In genomic region chr11:95913830-95914229, GRCh38 we compare ENCODE assay signal across 27 cellular contexts. TPM values are rescaled to one million over a fixed set of nuclear protein-coding genes. Genes with fewer than 3 reads are reported as not detected.
DNase-seq lines count a peak whose midpoint lies in the region; ATAC-seq and TF ChIP-seq lines count a peak whose summit lies in the region.
"Had no signal": no experiment of that assay in that cellular context is flagged by ENCODE, and none has a peak within 500 bp of the region (broad histone marks: within the 10 kb centered on the region; RNA-seq: fewer than 3 reads in every experiment).

No MANE protein-coding gene starts in this region.

- ATAC-seq in thoracic aorta (ENCODE audit: insufficient number of reproducible peaks, low FRiP score, low read depth), result no peak
- ATAC-seq: GM23338; stimulated activated effector memory CD8-positive, alpha-beta T cell treated with anti-CD3 and anti-CD28 coated beads, Interleukin-12 subunit alpha, Interleukin-12 subunit beta, amount 100 ng/mL, for 72 hours had no signal

- peaks cover 5% of the 10 kb centered on the region for H3K36me3 Mint-ChIP-seq in activated CD4-positive, alpha-beta T cell treated with anti-CD3 and anti-CD28 coated beads, Interleukin-2, amount 10 ng/mL, durations not matched to agents 24 days and 14 days (ENCODE audit: low read depth)
- no peaks in the 10 kb centered on the region for H3K36me3 Mint-ChIP-seq in activated CD4-positive, alpha-beta T cell treated with anti-CD3 and anti-CD28 coated beads, Interleukin-2, amount 10 ng/mL, durations not matched to agents 7 days and 5 days (ENCODE audit: low read depth)
- peaks cover 1 to 9% of the 10 kb centered on the region in 2 donors for H3K36me3 Mint-ChIP-seq in CD4-positive, alpha-beta memory T cell
- H3K36me3 Mint-ChIP-seq: CD4-positive, CD25-positive, alpha-beta regulatory T cell had no signal

- no peak for TF ChIP-seq CTCF in thoracic aorta (IDR thresholded peaks at IDR 0.05)

- POLR2A ChIA-PET in activated CD4-positive, alpha-beta T cell treated with anti-CD3 and anti-CD28 coated beads, Interleukin-2, amount 10 ng/mL, durations not matched to agents 7 days and 5 days (lab: Charles Lee), result no interaction called here
- POLR2A ChIA-PET in CD4-positive, alpha-beta memory T cell (lab: Charles Lee; ENCODE audit: partially characterized antibody), result no interaction called here

- no peaks in the 10 kb centered on the region for H3K9me3 Mint-ChIP-seq in activated CD4-positive, alpha-beta T cell treated with anti-CD3 and anti-CD28 coated beads, Interleukin-2, amount 10 ng/mL, durations not matched to agents 24 days and 14 days
- no peaks in the 10 kb centered on the region for H3K9me3 Mint-ChIP-seq in activated CD4-positive, alpha-beta T cell treated with anti-CD3 and anti-CD28 coated beads, Interleukin-2, amount 10 ng/mL, durations not matched to agents 7 days and 5 days
- H3K9me3 Mint-ChIP-seq in CD4-positive, alpha-beta memory T cell, result no peaks in the 10 kb centered on the region
- H3K9me3 Mint-ChIP-seq: GM23338; neural crest cell; stimulated activated effector memory CD8-positive, alpha-beta T cell treated with anti-CD3 and anti-CD28 coated beads, Interleukin-12 subunit alpha, Interleukin-12 subunit beta, amount 100 ng/mL, for 72 hours had no signal

- DNase-seq in activated CD4-positive, alpha-beta T cell treated with anti-CD3 and anti-CD28 coated beads, Interleukin-2, amount 10 ng/mL, durations not matched to agents 24 days and 14 days, result no peak
- no peak for DNase-seq in activated CD4-positive, alpha-beta T cell treated with anti-CD3 and anti-CD28 coated beads, Interleukin-2, amount 10 ng/mL, durations not matched to agents 7 days and 5 days
- no peak for DNase-seq in caudate nucleus (lab: John Stamatoyannopoulos, UW)
- DNase-seq in medulla oblongata (ENCODE audit: extremely low spot score), result peak; percentile 49
- DNase-seq in thoracic aorta (ENCODE audit: low spot score), result no peak
- DNase-seq in NCI-H187 treated with DMSO at 0.1 percent for 48 hours (lab: John Stamatoyannopoulos, UW), result no peak
- no peak for DNase-seq in CD4-positive, alpha-beta memory T cell
- no peak for DNase-seq in inferior parietal cortex (ENCODE audit: extremely low spot score)
- DNase-seq: activated CD4-positive, alpha-beta T cell treated with anti-CD3 and anti-CD28 coated beads for 48 hours; activated naive CD4-positive, alpha-beta T cell; activated T-cell treated with anti-CD3 and anti-CD28 coated beads, Interleukin-2, amount 50 U/mL, for 48 hours; CD4-positive, CD25-positive, alpha-beta regulatory T cell; head of caudate nucleus; kidney glomerular epithelial cell; NCI-H1105; NCI-H2029; NCI-H524 treated with DMSO at 0.1 percent for 48 hours; NK-92 treated with Interleukin-12 subunit alpha and Interleukin-12 subunit beta, amount 100 ng/mL, for 24 hours; posterior cingulate gyrus; SHP77 treated with DMSO at 0.1 percent for 48 hours; stimulated activated CD4-positive, alpha-beta T cell treated with anti-CD3 and anti-CD28 coated beads, Interleukin-4, amount 100 ng/mL, for 24 hours had no signal

- H3K27me3 Mint-ChIP-seq in activated CD4-positive, alpha-beta T cell treated with anti-CD3 and anti-CD28 coated beads, Interleukin-2, amount 10 ng/mL, durations not matched to agents 24 days and 14 days, result no peaks in the 10 kb centered on the region
- no peaks in the 10 kb centered on the region for H3K27me3 Mint-ChIP-seq in activated CD4-positive, alpha-beta T cell treated with anti-CD3 and anti-CD28 coated beads, Interleukin-2, amount 10 ng/mL, durations not matched to agents 7 days and 5 days
- H3K27me3 Mint-ChIP-seq in CD4-positive, alpha-beta memory T cell, result no peaks in the 10 kb centered on the region
- H3K27me3 Mint-ChIP-seq: CD4-positive, CD25-positive, alpha-beta regulatory T cell had no signal

- peaks cover 46 to 64% of the 10 kb centered on the region in 2 donors for H3K4me1 ChIP-seq in thoracic aorta (ENCODE audit: control insufficient read depth in 1 of 2, low read depth in 2 of 2)
- H3K4me1 ChIP-seq in CD4-positive, alpha-beta memory T cell (ENCODE audit: insufficient read depth, low read length), result no peaks in the 10 kb centered on the region

- H3K4me1 Mint-ChIP-seq in activated CD4-positive, alpha-beta T cell treated with anti-CD3 and anti-CD28 coated beads, Interleukin-2, amount 10 ng/mL, durations not matched to agents 24 days and 14 days, result peaks cover 12% of the 10 kb centered on the region
- peaks cover 1% of the 10 kb centered on the region for H3K4me1 Mint-ChIP-seq in activated CD4-positive, alpha-beta T cell treated with anti-CD3 and anti-CD28 coated beads, Interleukin-2, amount 10 ng/mL, durations not matched to agents 7 days and 5 days
- peaks cover 8 to 18% (median 10%) of the 10 kb centered on the region in 4 donors for H3K4me1 Mint-ChIP-seq in CD4-positive, alpha-beta memory T cell
- H3K4me1 Mint-ChIP-seq: neural crest cell had no signal

- intact Hi-C loops in activated CD4-positive, alpha-beta T cell treated with anti-CD3 and anti-CD28 coated beads, Interleukin-2, amount 10 ng/mL, durations not matched to agents 24 days and 14 days (cut with micrococcal nuclease), result no loop called here
- intact Hi-C loops in CD4-positive, alpha-beta memory T cell (cut with micrococcal nuclease), result no loop called here

- no peaks in the 10 kb centered on the region for H3K36me3 ChIP-seq in thoracic aorta
- no peaks in the 10 kb centered on the region for H3K36me3 ChIP-seq in CD4-positive, alpha-beta memory T cell (ENCODE audit: insufficient read depth, low read length)

- H3K27ac ChIP-seq in caudate nucleus (ENCODE audit: low read depth, low read length) (peak overlapping the region; percentile 59), thoracic aorta (peak overlapping the region; percentile 63 to 71)
- no peak overlapping the region for H3K27ac ChIP-seq in CD4-positive, alpha-beta memory T cell (ENCODE audit: low read depth, low read length)
- H3K27ac ChIP-seq: 22Rv1, VCaP had no signal

- peak overlapping the region; percentile 1 for H3K27ac Mint-ChIP-seq in activated CD4-positive, alpha-beta T cell treated with anti-CD3 and anti-CD28 coated beads, Interleukin-2, amount 10 ng/mL, durations not matched to agents 24 days and 14 days
- no peak overlapping the region for H3K27ac Mint-ChIP-seq in activated CD4-positive, alpha-beta T cell treated with anti-CD3 and anti-CD28 coated beads, Interleukin-2, amount 10 ng/mL, durations not matched to agents 7 days and 5 days
- no peak overlapping the region for H3K27ac Mint-ChIP-seq in CD4-positive, alpha-beta memory T cell
- H3K27ac Mint-ChIP-seq: stimulated activated effector memory CD8-positive, alpha-beta T cell treated with anti-CD3 and anti-CD28 coated beads, Interleukin-12 subunit alpha, Interleukin-12 subunit beta, amount 100 ng/mL, for 72 hours had no signal

- H3K27me3 ChIP-seq in thoracic aorta (replicated peaks; ENCODE audit: insufficient read depth), result no peaks in the 10 kb centered on the region
- no peaks in the 10 kb centered on the region for H3K27me3 ChIP-seq in CD4-positive, alpha-beta memory T cell (ENCODE audit: insufficient read depth, low read length)

- H3K4me3 Mint-ChIP-seq in activated CD4-positive, alpha-beta T cell treated with anti-CD3 and anti-CD28 coated beads, Interleukin-2, amount 10 ng/mL, durations not matched to agents 24 days and 14 days, result no peak overlapping the region
- H3K4me3 Mint-ChIP-seq in activated CD4-positive, alpha-beta T cell treated with anti-CD3 and anti-CD28 coated beads, Interleukin-2, amount 10 ng/mL, durations not matched to agents 7 days and 5 days, result no peak overlapping the region
- H3K4me3 Mint-ChIP-seq in CD4-positive, alpha-beta memory T cell, result no peak overlapping the region
- H3K4me3 Mint-ChIP-seq: GM23338; neural crest cell; stimulated activated effector memory CD8-positive, alpha-beta T cell treated with anti-CD3 and anti-CD28 coated beads, Interleukin-12 subunit alpha, Interleukin-12 subunit beta, amount 100 ng/mL, for 72 hours had no signal

- H3K4me3 ChIP-seq in thoracic aorta, result no peak overlapping the region
- H3K4me3 ChIP-seq in CD4-positive, alpha-beta memory T cell (ENCODE audit: low read length in 2 of 2), result no peak overlapping the region
- H3K4me3 ChIP-seq: GM23338, lung had no signal

- CTCF ChIA-PET in activated CD4-positive, alpha-beta T cell treated with anti-CD3 and anti-CD28 coated beads, Interleukin-2, amount 10 ng/mL, durations not matched to agents 7 days and 5 days (lab: Charles Lee), result no interaction called here
- CTCF ChIA-PET in CD4-positive, alpha-beta memory T cell (lab: Charles Lee; ENCODE audit: partially characterized antibody), result no interaction called here

- H3K9me3 ChIP-seq in thoracic aorta, result no peaks in the 10 kb centered on the region
- no peaks in the 10 kb centered on the region for H3K9me3 ChIP-seq in CD4-positive, alpha-beta memory T cell (ENCODE audit: control insufficient read depth in 1 of 2, low read length in 2 of 2)

RNA-seq across cellular contexts. Expression of gene MTMR2, which starts 10.1 kb away (rescaled TPM):
- total RNA-seq in activated CD4-positive, alpha-beta T cell treated with anti-CD3 and anti-CD28 coated beads, Interleukin-2, amount 10 ng/mL, durations not matched to agents 24 days and 14 days, result 37.5 and 38.4 TPM in 2 replicates
- 10 to 100 TPM; 13.5 to 15.2 TPM for total RNA-seq in activated CD4-positive, alpha-beta T cell treated with anti-CD3 and anti-CD28 coated beads, Interleukin-2, amount 10 ng/mL, durations not matched to agents 7 days and 5 days
- 10 to 100 TPM; 38.2 to 38.9 TPM for total RNA-seq in thoracic aorta
- 10 to 100 TPM; 13.4 to 13.6 TPM for total RNA-seq in CD4-positive, alpha-beta memory T cell
- 10 to 100 TPM; 13.1 to 13.5 TPM for polyA plus RNA-seq in CD4-positive, alpha-beta memory T cell
